In the genomic region with DNA sequence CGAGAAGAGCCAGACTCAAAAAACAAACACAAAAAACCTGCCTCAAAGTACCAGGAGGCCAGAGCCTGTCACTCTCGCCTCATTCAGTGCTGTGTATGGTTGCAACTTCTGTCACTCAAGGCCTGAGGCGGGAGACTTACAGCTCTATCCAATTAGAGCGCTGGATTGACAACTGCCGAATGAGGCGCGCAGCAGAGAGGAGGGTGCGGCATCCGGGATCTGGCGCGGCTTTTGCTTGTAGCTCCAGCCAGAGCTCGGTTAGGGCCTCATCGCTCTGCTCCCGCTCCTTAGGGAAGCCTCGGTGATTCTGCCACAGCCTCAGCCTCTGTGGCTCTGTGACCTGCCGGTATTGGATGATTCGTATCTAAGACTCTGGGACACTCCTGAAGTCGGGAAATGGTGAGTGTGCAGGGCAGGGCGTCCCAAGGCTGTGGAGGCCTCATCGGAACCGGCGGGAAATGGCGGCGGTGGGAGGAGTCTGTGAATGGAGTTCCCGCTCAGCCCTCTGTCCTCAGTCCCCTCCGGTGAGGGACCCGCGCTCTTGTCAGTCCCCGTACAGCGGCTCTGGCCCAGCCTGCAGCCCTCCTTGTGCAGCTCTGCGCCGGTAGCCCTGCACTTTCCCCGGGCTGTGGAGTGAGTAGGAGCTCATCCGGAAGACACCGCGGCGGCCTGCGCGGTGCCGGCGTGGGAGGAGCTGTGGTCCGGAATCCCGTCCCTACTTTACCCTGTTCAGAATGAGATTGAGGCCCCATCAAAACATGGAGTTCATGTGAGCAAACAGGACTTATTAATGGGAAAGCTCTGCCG, we compare ENCODE assay signal across 8 cellular contexts. TPM values are rescaled to one million over a fixed set of nuclear protein-coding genes. Genes with fewer than 3 reads are reported as not detected.
DNase-seq lines count a peak whose midpoint lies in the region; ATAC-seq and TF ChIP-seq lines count a peak whose summit lies in the region.

A gene (plus strand): TSS at position 227 of the 807 bp plus-strand sequence. CDS start 170 bp downstream, at position 397.

- H3K27ac ChIP-seq in suprapubic skin: peak within 1 kb of the TSS; percentile 96

- ATAC-seq in GM21825 (IDR thresholded peaks at IDR 0.05; ENCODE audit: unreplicated experiment): peak; percentile 98

- peak in 1 of 2 donors; percentile 55 for TF ChIP-seq POLR2A in suprapubic skin (IDR thresholded peaks at IDR 0.05)

- DNase-seq in Daoy (ENCODE audit: low read depth): peak; percentile 93
- DNase-seq in LNCaP clone FGC (ENCODE audit: low read depth): peak; percentile 95
- DNase-seq in SK-N-DZ (ENCODE audit: low spot score): peak; percentile 98
- DNase-seq in activated naive CD4-positive, alpha-beta T cell treated with anti-CD3 and anti-CD28 coated beads, Interleukin-2, amount 50 U/mL, for 16 hours: peak; percentile 87
- peak; percentile 94 for DNase-seq in germinal center (ENCODE audit: low spot score)
- DNase-seq in nucleus accumbens (lab: John Stamatoyannopoulos, UW): peak; percentile 65 to 97 (median 91)
- DNase-seq in suprapubic skin (ENCODE audit: low spot score in 2 of 2): peak; percentile 96

- TF ChIP-seq EP300 in suprapubic skin (IDR thresholded peaks at IDR 0.05): no peak

- H3K4me3 ChIP-seq in LNCaP clone FGC (ENCODE audit: low read depth, low read length) (peak within 1 kb of the TSS; percentile 99), suprapubic skin (peak within 1 kb of the TSS; percentile 90)

- TF ChIP-seq CTCF in LNCaP clone FGC (IDR thresholded peaks at IDR 0.05; ENCODE audit: control insufficient read depth, extremely low read depth, insufficient read depth) (no peak), suprapubic skin (IDR thresholded peaks at IDR 0.05) (no peak)

- no peaks in the 10 kb centered on the region for H3K27me3 ChIP-seq in suprapubic skin

- no peaks in the 10 kb centered on the region for H3K9me3 ChIP-seq in suprapubic skin

- 0% methylated on average over 9 of the region's 44 CpGs for WGBS in suprapubic skin

- peaks cover 17% of the 10 kb centered on the region for H3K4me1 ChIP-seq in suprapubic skin

- H3K36me3 ChIP-seq in suprapubic skin: peaks cover 16% of the 10 kb centered on the region

RNA-seq across cellular contexts. Expression of the gene that starts here (rescaled TPM):
- 2.1 and 5.5 TPM in 2 replicates for total RNA-seq in Daoy (2014; rRNA removed; shearing (Covaris generic))
- 10.8 and 15.9 TPM in 2 replicates for polyA plus RNA-seq in SK-N-DZ (2014; cell fraction: cytosol; rRNA removed)
- 7.3 and 9.0 TPM in 2 replicates for polyA plus RNA-seq in SK-N-DZ (2014; cell fraction: nucleus; rRNA removed)
- 10 to 100 TPM in 2 of 4 donors, 1 to 10 TPM in 2; 3.4 to 20.5 (median 10.1) TPM for total RNA-seq in suprapubic skin

Comparison
In these comparisons a context has a peak if more than half of its experiments do, and no peak if none do; other contexts are left out.
1. Peak in every context shown above with its lines: DNase-seq, ATAC-seq, H3K4me3 ChIP-seq and H3K27ac ChIP-seq.